ENCODE assay signal across 9 cellular contexts in the genomic region with DNA sequence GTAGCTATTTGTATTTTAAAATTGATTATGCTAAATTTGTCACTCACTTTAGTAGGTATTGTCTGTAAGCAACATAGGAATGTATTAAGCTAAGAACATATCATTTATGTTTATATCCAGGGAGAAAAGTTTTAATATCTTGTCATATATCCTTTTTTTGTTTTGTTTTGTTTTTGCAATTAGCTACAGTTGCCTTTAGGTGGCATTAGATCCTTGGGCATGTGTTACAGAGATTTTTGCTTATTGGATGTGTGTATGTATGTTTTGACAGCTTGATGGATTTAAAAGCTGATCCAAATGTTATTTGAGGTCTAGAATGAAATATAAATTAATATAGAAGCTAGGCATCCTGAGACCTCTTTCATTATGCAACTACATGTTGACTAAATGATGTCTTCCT. TPM values are rescaled to one million over a fixed set of nuclear protein-coding genes. Genes with fewer than 3 reads are reported as not detected.
DNase-seq lines count a peak whose midpoint lies in the region; TF ChIP-seq lines count a peak whose summit lies in the region.
"Had no signal": no experiment of that assay in that cellular context is flagged by ENCODE, and none has a peak within 500 bp of the region (broad histone marks: within the 10 kb centered on the region; RNA-seq: fewer than 3 reads in every experiment).

No MANE protein-coding gene starts in this region.

- POLR2A ChIA-PET in SK-N-SH (lab: Yijun Ruan, JAX): no interaction called here

- H3K27ac ChIP-seq in SK-N-SH (ENCODE audit: low read depth in 2 of 2, low read length in 1 of 2): no peak overlapping the region
- H3K27ac ChIP-seq in right atrium auricular region: no peak overlapping the region
- H3K27ac ChIP-seq: testis had no signal

- no peaks in the 10 kb centered on the region for H3K36me3 ChIP-seq in SK-N-SH (replicated peaks in 1 of 2; ENCODE audit: control insufficient read depth in 1 of 2, insufficient read depth in 2 of 2, low read length in 1 of 2)
- no peaks in the 10 kb centered on the region for H3K36me3 ChIP-seq in right atrium auricular region

- H3K27me3 ChIP-seq in SK-N-SH (ENCODE audit: insufficient read depth) (no peaks in the 10 kb centered on the region), right atrium auricular region (no peaks in the 10 kb centered on the region)
- H3K27me3 ChIP-seq: testis had no signal

- TF ChIP-seq CTCF in GM12872 (IDR thresholded peaks at IDR 0.05; ENCODE audit: insufficient read depth, low read depth, low read length) (peak; percentile 49; the same call in 2 of the 3 replicates), SK-N-SH (IDR thresholded peaks at IDR 0.05) (peak; percentile 82), right atrium auricular region (IDR thresholded peaks at IDR 0.05) (peak; percentile 25 to 56)

- H3K9ac ChIP-seq in SK-N-SH: no peak overlapping the region

- H3K9me2 ChIP-seq in SK-N-SH: no peaks in the 10 kb centered on the region

- peak; percentile 84 for TF ChIP-seq RAD21 in SK-N-SH (IDR thresholded peaks at IDR 0.05; ENCODE audit: low read length)

- no peaks in the 10 kb centered on the region; a peak in 1 of 4 replicates for H3K4me1 ChIP-seq in SK-N-SH (ENCODE audit: control insufficient read depth in 1 of 2, insufficient read depth in 2 of 2, low read depth in 1 of 2, low read length in 1 of 2)
- H3K4me1 ChIP-seq in right atrium auricular region: no peaks in the 10 kb centered on the region
- H3K4me1 ChIP-seq: testis had no signal

- CTCF ChIA-PET in SK-N-SH (lab: Yijun Ruan, JAX): interaction anchor here (0.8 to 2.8 kb wide), 12 partner anchors 18 to 955 kb away, joined by 3 to 20 read pairs (median 4); a partner anchor contains a TSS

- TF ChIP-seq EP300 in SK-N-SH (IDR thresholded peaks at IDR 0.05; ENCODE audit: borderline replicate concordance in 1 of 2, low read depth in 1 of 2, low read length in 1 of 2): no peak

- H3K4me3 ChIP-seq in SK-N-SH (ENCODE audit: low read depth in 2 of 2, low read length in 1 of 2): no peak overlapping the region; a peak in 1 of 4 replicates
- no peak overlapping the region for H3K4me3 ChIP-seq in right atrium auricular region
- H3K4me3 ChIP-seq: testis had no signal

- no peaks in the 10 kb centered on the region for H4K20me1 ChIP-seq in SK-N-SH (ENCODE audit: insufficient read depth)

- no peak overlapping the region for H2AFZ ChIP-seq in SK-N-SH (ENCODE audit: low read depth)

- H3K9me3 ChIP-seq in SK-N-SH (no peaks in the 10 kb centered on the region), right atrium auricular region (no peaks in the 10 kb centered on the region)
- H3K9me3 ChIP-seq: testis had no signal

- in situ Hi-C loops in ACHN (cut with HindIII; ENCODE audit: low pct_ligation_motif_present, low pct_unique_long_range_greater_than_20kb, low sequenced_read_pairs): no loop called here

- no peaks in the 10 kb centered on the region for H3F3A ChIP-seq in SK-N-SH (replicated peaks; ENCODE audit: insufficient read depth)

- no peak overlapping the region for H3K4me2 ChIP-seq in SK-N-SH

- DNase-seq in ACHN (peak; percentile 23), SK-N-SH (peak; percentile 13), right atrium auricular region (ENCODE audit: low spot score) (no peak), GM19240 (ENCODE audit: insufficient read length, low spot score) (no peak), activated gamma-delta T cell treated with Interleukin-2 at 50 U/mL for 16 hours (no peak)
- no peak for DNase-seq in stimulated activated CD4-positive, alpha-beta T cell treated with anti-CD3 and anti-CD28 coated beads, Interleukin-4, amount 100 ng/mL, for 4 hours
- no peak for DNase-seq in stimulated activated CD4-positive, alpha-beta T cell treated with anti-CD3 and anti-CD28 coated beads, Interleukin-4, amount 100 ng/mL, for 1 hour
- DNase-seq: testis had no signal

- no peaks in the 10 kb centered on the region for H3K79me2 ChIP-seq in SK-N-SH (ENCODE audit: insufficient read depth)

TF ChIP-seq in SK-N-SH, 30 proteins besides CTCF, POLR2A, EP300 and RAD21:
- TF ChIP-seq, protein P1, sequence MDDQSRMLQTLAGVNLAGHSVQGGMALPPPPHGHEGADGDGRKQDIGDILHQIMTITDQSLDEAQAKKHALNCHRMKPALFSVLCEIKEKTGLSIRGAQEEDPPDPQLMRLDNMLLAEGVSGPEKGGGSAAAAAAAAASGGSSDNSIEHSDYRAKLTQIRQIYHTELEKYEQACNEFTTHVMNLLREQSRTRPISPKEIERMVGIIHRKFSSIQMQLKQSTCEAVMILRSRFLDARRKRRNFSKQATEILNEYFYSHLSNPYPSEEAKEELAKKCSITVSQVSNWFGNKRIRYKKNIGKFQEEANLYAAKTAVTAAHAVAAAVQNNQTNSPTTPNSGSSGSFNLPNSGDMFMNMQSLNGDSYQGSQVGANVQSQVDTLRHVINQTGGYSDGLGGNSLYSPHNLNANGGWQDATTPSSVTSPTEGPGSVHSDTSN (IDR thresholded peaks at IDR 0.05): peak; percentile 45; the same call in 1 of the 2 replicates
- TF ChIP-seq, protein P2, sequence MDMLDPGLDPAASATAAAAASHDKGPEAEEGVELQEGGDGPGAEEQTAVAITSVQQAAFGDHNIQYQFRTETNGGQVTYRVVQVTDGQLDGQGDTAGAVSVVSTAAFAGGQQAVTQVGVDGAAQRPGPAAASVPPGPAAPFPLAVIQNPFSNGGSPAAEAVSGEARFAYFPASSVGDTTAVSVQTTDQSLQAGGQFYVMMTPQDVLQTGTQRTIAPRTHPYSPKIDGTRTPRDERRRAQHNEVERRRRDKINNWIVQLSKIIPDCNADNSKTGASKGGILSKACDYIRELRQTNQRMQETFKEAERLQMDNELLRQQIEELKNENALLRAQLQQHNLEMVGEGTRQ (IDR thresholded peaks at IDR 0.05; ENCODE audit: borderline replicate concordance, low read depth, low read length): no peak
- TF ChIP-seq SMC3 (IDR thresholded peaks at IDR 0.05; ENCODE audit: low read depth, low read length): peak; percentile 61

RNA-seq across cellular contexts. Expression of a gene that starts 36.1 kb away (rescaled TPM):
- polyA plus RNA-seq in SK-N-SH (2012; rRNA removed): 8.5 and 11.6 TPM in 2 replicates
- 12.0 and 13.9 TPM in 2 replicates for polyA plus RNA-seq in SK-N-SH (2012; cell fraction: cytosol; rRNA removed)
- polyA plus RNA-seq in SK-N-SH (2012; cell fraction: nucleus; rRNA removed): 8.4 and 16.6 TPM in 2 replicates
- total RNA-seq in right atrium auricular region: 10 to 100 TPM; 20.6 to 23.7 TPM

Comparison
In these comparisons a context has a peak if more than half of its experiments do, and no peak if none do; other contexts are left out.
1. DNase-seq: peak in ACHN (single experiment) and SK-N-SH (single experiment); none in right atrium auricular region (single experiment), GM19240 (single experiment), stimulated activated CD4-positive, alpha-beta T cell treated with anti-CD3 and anti-CD28 coated beads, Interleukin-4, amount 100 ng/mL, for 4 hours (0 of 2), activated gamma-delta T cell treated with Interleukin-2 at 50 U/mL for 16 hours (single experiment) and stimulated activated CD4-positive, alpha-beta T cell treated with anti-CD3 and anti-CD28 coated beads, Interleukin-4, amount 100 ng/mL, for 1 hour (single experiment).
2. Peak in every context shown above with its lines, with median percentiles within 50 percentile points of each other: CTCF ChIP-seq.